10 cellular contexts compared by ENCODE assay signal in the genomic region with DNA sequence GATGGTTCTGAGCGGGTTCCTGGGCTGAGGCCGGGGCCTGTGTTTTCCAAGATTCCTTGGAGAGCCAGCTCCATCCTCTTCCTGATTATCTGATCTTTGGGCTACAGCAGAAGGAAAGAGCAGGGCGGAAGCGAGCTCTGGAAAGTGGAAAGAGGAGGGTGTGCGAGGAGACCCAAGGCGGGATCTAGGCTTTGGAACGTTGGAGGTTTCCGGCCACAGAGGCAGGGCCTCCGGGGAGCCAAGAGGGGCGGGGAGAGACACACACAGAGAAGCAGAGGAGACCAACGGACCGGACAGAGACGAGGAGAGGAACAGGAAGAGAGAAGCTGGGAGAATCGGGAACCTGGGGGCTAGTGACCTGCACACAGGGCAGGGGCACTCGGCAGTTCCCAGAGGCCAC. TPM values are rescaled to one million over a fixed set of nuclear protein-coding genes. Genes with fewer than 3 reads are reported as not detected.
A peak's percentile ranks its signal among the peaks of the same experiment; 100 is the strongest.
DNase-seq lines count a peak whose midpoint lies in the region; ATAC-seq, FAIRE-seq and TF ChIP-seq lines count a peak whose summit lies in the region.
"Had no signal": no experiment of that assay in that cellular context is flagged by ENCODE, and none has a peak within 500 bp of the region (broad histone marks: within the 10 kb centered on the region; RNA-seq: fewer than 3 reads in every experiment).

A gene with protein sequence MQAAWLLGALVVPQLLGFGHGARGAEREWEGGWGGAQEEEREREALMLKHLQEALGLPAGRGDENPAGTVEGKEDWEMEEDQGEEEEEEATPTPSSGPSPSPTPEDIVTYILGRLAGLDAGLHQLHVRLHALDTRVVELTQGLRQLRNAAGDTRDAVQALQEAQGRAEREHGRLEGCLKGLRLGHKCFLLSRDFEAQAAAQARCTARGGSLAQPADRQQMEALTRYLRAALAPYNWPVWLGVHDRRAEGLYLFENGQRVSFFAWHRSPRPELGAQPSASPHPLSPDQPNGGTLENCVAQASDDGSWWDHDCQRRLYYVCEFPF (plus strand): TSS at position 296 of the 400 bp plus-strand sequence. CDS start 162 bp downstream, outside the sequence.

- intact Hi-C loops in K562 (cut with micrococcal nuclease): no loop called here

- H4K20me1 ChIP-seq in K562 (replicated peaks; ENCODE audit: control insufficient read depth, insufficient read depth, low read length): peaks cover 5% of the 10 kb centered on the region; the same call in 1 of the 2 replicates

- ATAC-seq in A549 (no peak), K562 (no peak)

- peak within 1 kb of the TSS; percentile 47 for H3K4me3 ChIP-seq in A549
- peak within 1 kb of the TSS; percentile 73 for H3K4me3 ChIP-seq in HUES48 (ENCODE audit: low read depth, low read length)
- peak within 1 kb of the TSS; percentile 59 for H3K4me3 ChIP-seq in K562
- H3K4me3 ChIP-seq in kidney epithelial cell (ENCODE audit: low read depth, low read length): peak within 1 kb of the TSS; percentile 59

- peaks cover 47% of the 10 kb centered on the region for H3K27me3 ChIP-seq in HUES48 (ENCODE audit: control insufficient read depth, insufficient read depth, low read length)
- no peaks in the 10 kb centered on the region for H3K27me3 ChIP-seq in K562 (ENCODE audit: control insufficient read depth in 2 of 2, insufficient read depth in 2 of 2, low read length in 2 of 2)
- H3K27me3 ChIP-seq in kidney epithelial cell (ENCODE audit: control insufficient read depth, insufficient read depth, low read length): peaks cover 16% of the 10 kb centered on the region

- no peaks in the 10 kb centered on the region for H3K9me1 ChIP-seq in K562 (ENCODE audit: control insufficient read depth, insufficient read depth, low read length)

- DNase-seq in A549 (ENCODE audit: low read depth in 1 of 2, low spot score in 1 of 2): no peak
- DNase-seq in K562 (ENCODE audit: extremely low read depth in 1 of 4, low spot score in 3 of 4): peak in 1 of 4 experiments; percentile 50
- no peak for DNase-seq in kidney epithelial cell (ENCODE audit: low read depth)
- DNase-seq in NCI-H446 (lab: John Stamatoyannopoulos, UW): no peak
- DNase-seq in NCI-H524 treated with DMSO at 0.1 percent for 48 hours (lab: John Stamatoyannopoulos, UW): no peak
- DNase-seq in middle frontal gyrus (ENCODE audit: extremely low spot score, low spot score): no peak

- H3K36me3 ChIP-seq in HUES48 (ENCODE audit: control insufficient read depth, insufficient read depth, low read length) (no peaks in the 10 kb centered on the region), K562 (ENCODE audit: control insufficient read depth, insufficient read depth, low read length) (peaks cover 4% of the 10 kb centered on the region; the same call in 1 of the 3 replicates), kidney epithelial cell (ENCODE audit: control insufficient read depth, insufficient read depth, low read length) (no peaks in the 10 kb centered on the region)

- H3K9me3 ChIP-seq in A549: no peaks in the 10 kb centered on the region
- no peaks in the 10 kb centered on the region for H3K9me3 ChIP-seq in HUES48 (ENCODE audit: control insufficient read depth, insufficient read depth, low read length)
- no peaks in the 10 kb centered on the region for H3K9me3 ChIP-seq in K562 (replicated peaks; ENCODE audit: control insufficient read depth, insufficient read depth, low read depth, low read length)

- H3K79me2 ChIP-seq in K562 (ENCODE audit: control insufficient read depth, insufficient read depth, low read length): peaks cover 26% of the 10 kb centered on the region

- H3K9ac ChIP-seq in HUES48 (ENCODE audit: low read depth, low read length): no peak within 1 kb of the TSS
- peak within 1 kb of the TSS; percentile 75 to 94; a peak in 3 of 4 replicates for H3K9ac ChIP-seq in K562 (ENCODE audit: insufficient read depth in 1 of 2, low read depth in 2 of 2, low read length in 2 of 2)

- TF ChIP-seq POLR2A in A549 (IDR thresholded peaks at IDR 0.05; ENCODE audit: low read length) (no peak), K562 (conservative IDR thresholded peaks at IDR 0.05) (no peak)

- peak within 1 kb of the TSS; percentile 94 for H2AFZ ChIP-seq in K562 (ENCODE audit: low read depth, low read length)

- POLR2A ChIA-PET in A549 (lab: Yijun Ruan, JAX) (no interaction called here), K562 (lab: Yijun Ruan, JAX) (interaction anchor here (0.7 to 1.5 kb wide), 3 partner anchors 54 to 457 kb away, joined by 3 to 4 read pairs (median 3); no protein-coding TSS in a partner anchor)

- WGBS in A549 (ENCODE audit: missing lambda C conversion rate): 77% methylated on average over 15 of the region's 15 CpGs
- WGBS in K562 (ENCODE audit: insufficient coverage, low coverage, missing lambda C conversion rate): 22% methylated on average over 9 of the region's 15 CpGs

- CTCF ChIA-PET in A549 (lab: Yijun Ruan, JAX): interaction anchor here (0.7 to 18.4 kb wide), 15 partner anchors 10 to 200 kb away, joined by 3 to 272 read pairs (median 10); no protein-coding TSS in a partner anchor
- CTCF ChIA-PET in K562 (lab: Yijun Ruan, JAX; ENCODE audit: low intra/inter-chr PET ratio): interaction anchor here (1.2 to 4.5 kb wide), 2 partner anchors 60 to 198 kb away, joined by 4 to 91 read pairs; no protein-coding TSS in a partner anchor

- no peak for TF ChIP-seq EP300 in A549 (IDR thresholded peaks at IDR 0.05)
- TF ChIP-seq EP300 in K562 (IDR thresholded peaks at IDR 0.05; ENCODE audit: low read length): no peak

- H3K27ac ChIP-seq in A549 (peak within 1 kb of the TSS; percentile 68 to 86), HUES48 (ENCODE audit: low read depth, low read length) (no peak within 1 kb of the TSS), K562 (ENCODE audit: extremely low read depth, low read depth, low read length) (peak within 1 kb of the TSS; percentile 75), temporal lobe (ENCODE audit: low read depth, low read length) (peak within 1 kb of the TSS; percentile 52)

- TF ChIP-seq RAD21 in A549 (conservative IDR thresholded peaks at IDR 0.05 in 1 of 2, IDR thresholded peaks at IDR 0.05 in 1 of 2) (no peak), K562 (CRISPR knock-in tag; conservative IDR thresholded peaks at IDR 0.05 in 1 of 2, IDR thresholded peaks at IDR 0.05 in 1 of 2) (no peak)

- in situ Hi-C loops in K562 (cut with MboI): no loop called here

- TF ChIP-seq CTCF in A549 (IDR thresholded peaks at IDR 0.05): no peak
- TF ChIP-seq CTCF in K562 (IDR thresholded peaks at IDR 0.05 in 2 of 3, conservative IDR thresholded peaks at IDR 0.05 in 1 of 3; ENCODE audit: insufficient read depth in 2 of 3, low read depth in 1 of 3, low read length in 3 of 3): no peak
- TF ChIP-seq CTCF in kidney epithelial cell (IDR thresholded peaks at IDR 0.05; ENCODE audit: insufficient read depth, low read length, poor library complexity, severe bottlenecking): no peak

- BruUV-seq in K562 (replicated peaks; lab: Mats Ljungman, UMichigan): no TSS peak

- H3K4me2 ChIP-seq in A549 (peak within 1 kb of the TSS; percentile 96), K562 (ENCODE audit: insufficient read depth, low read length) (peak within 1 kb of the TSS; percentile 89)

- peaks cover 25% of the 10 kb centered on the region for H3K4me1 ChIP-seq in A549
- H3K4me1 ChIP-seq in HUES48 (ENCODE audit: control insufficient read depth, insufficient read depth, low read length): peaks cover 9% of the 10 kb centered on the region
- H3K4me1 ChIP-seq in K562 (replicated peaks in 1 of 2; ENCODE audit: control insufficient read depth in 2 of 2, insufficient read depth in 2 of 2, low read length in 2 of 2): peaks cover 32 to 76% of the 10 kb centered on the region in 2 experiments

- FAIRE-seq in A549 (lab: Jason Lieb, UNC): no peak
- peak; percentile 40 for FAIRE-seq in K562 (lab: Jason Lieb, UNC)
- FAIRE-seq: GM18507, islet of Langerhans had no signal

TF ChIP-seq in A549, 52 proteins besides CTCF, POLR2A, EP300 and RAD21 (continues in another document):
- no peak for TF ChIP-seq PHF8 (IDR thresholded peaks at IDR 0.05; ENCODE audit: borderline replicate concordance, low read depth)

TF ChIP-seq in K562, 482 proteins besides CTCF, POLR2A, EP300 and RAD21 (continues in another document):
- 0 out of 2 replicates have a peak, but pooled peaks have one; percentile 17 for TF ChIP-seq ZBTB7A (IDR thresholded peaks at IDR 0.05; ENCODE audit: borderline replicate concordance, control insufficient read depth, low read depth, low read length)

RNA-seq across cellular contexts. Expression of the gene that starts here (rescaled TPM):
- polyA plus RNA-seq in A549 (2011; rRNA removed) (1.4 and 1.5 TPM in 2 replicates), A549 (2017; fragmentation: RNase III; extraction: RNeasy Plus Mini Kit Qiagen cat#74134 plus additional on column Dnase treatment) (5.0 to 6.4 TPM (median 6.2 TPM) in 3 replicates), K562 (2011; rRNA removed) (3.0 and 17.4 TPM in 2 replicates), K562 (2014; fragmentation: Illumina TruSeq; extraction: Trizol) (3.4 and 8.3 TPM in 2 replicates), K562 (2014; fragmentation: Nextera tagmentation; extraction: Ambion mirVana) (under 1 TPM; 0.39 to 0.46 TPM), K562 (2014; rRNA removed) (31.8 and 43.9 TPM in 2 replicates)
- polyA plus RNA-seq in A549 (2012; cell fraction: cytosol; rRNA removed): 5.7 and 9.0 TPM in 2 replicates
- 9.7 and 13.1 TPM in 2 replicates for polyA plus RNA-seq in A549 (2012; cell fraction: nucleus; rRNA removed)
- 0.34 and 0.37 TPM in 2 replicates for polyA minus RNA-seq in A549 (2011; rRNA and poly(A)+ RNA removed)
- total RNA-seq in K562 (2011; cell fraction: chromatin; rRNA removed; ENCODE audit: low replicate concordance): 0.69 and 6.7 TPM in 2 replicates
- total RNA-seq in K562 (2011; cell fraction: nucleolus; rRNA removed): 14.3 and 15.2 TPM in 2 replicates
- total RNA-seq in K562 (2011; cell fraction: nucleoplasm; rRNA removed): 7.3 and 8.3 TPM in 2 replicates
- total RNA-seq in K562 (2014; rRNA removed) (32.7 and 34.8 TPM in 2 replicates), K562 (2014; rRNA removed; fragmentation: Illumina TruSeq; extraction: Trizol) (2.5 and 2.7 TPM in 2 replicates), K562 (2015; rRNA removed; fragmentation: Illumina TruSeq; extraction: Trizol) (16.1 and 16.7 TPM in 2 replicates), K562 (2021) (31.3 and 31.4 TPM in 2 replicates), kidney epithelial cell (6.0 and 12.4 TPM in 2 replicates), temporal lobe (2.0 TPM)
- 26.3 and 38.6 TPM in 2 replicates for polyA plus RNA-seq in K562 (2011; cell fraction: cytosol; rRNA removed)
- 42.7 and 43.1 TPM in 2 replicates for polyA plus RNA-seq in K562 (2011; cell fraction: nucleus; rRNA removed)
- polyA plus RNA-seq in K562 (2012): 32.9 and 74.8 TPM in 2 replicates
- polyA minus RNA-seq in K562 (2011; rRNA and poly(A)+ RNA removed): 0.49 and 1.0 TPM in 2 replicates
- 1.6 and 12.8 TPM in 2 replicates for polyA minus RNA-seq in K562 (2011; cell fraction: cytosol; rRNA and poly(A)+ RNA removed)
- 5.9 and 7.9 TPM in 2 replicates for polyA minus RNA-seq in K562 (2011; cell fraction: nucleus; rRNA and poly(A)+ RNA removed)
